Comparison of ENCODE assay signal across 12 cellular contexts in genomic region chr9:12813533-12813932, GRCh38. TPM values are rescaled to one million over a fixed set of nuclear protein-coding genes. Genes with fewer than 3 reads are reported as not detected.
DNase-seq lines count a peak whose midpoint lies in the region; ATAC-seq, FAIRE-seq and TF ChIP-seq lines count a peak whose summit lies in the region.
"Had no signal": no experiment of that assay in that cellular context is flagged by ENCODE, and none has a peak within 500 bp of the region (broad histone marks: within the 10 kb centered on the region; RNA-seq: fewer than 3 reads in every experiment).

No MANE protein-coding gene starts in this region.

- no peak for TF ChIP-seq POLR2A in gastroesophageal sphincter (IDR thresholded peaks at IDR 0.05)

- no peak for TF ChIP-seq EP300 in gastroesophageal sphincter (IDR thresholded peaks at IDR 0.05)

- H3K27me3 ChIP-seq in adipocyte (replicated peaks; ENCODE audit: control insufficient read depth, insufficient read depth, low read length) = no peaks in the 10 kb centered on the region
- H3K27me3 ChIP-seq in gastroesophageal sphincter = no peaks in the 10 kb centered on the region
- H3K27me3 ChIP-seq: BLaER1, cardiac muscle cell had no signal

- H3K36me3 ChIP-seq in adipocyte (ENCODE audit: control insufficient read depth, insufficient read depth, low read length, severe bottlenecking) = peaks cover 14% of the 10 kb centered on the region
- H3K36me3 ChIP-seq in gastroesophageal sphincter = no peaks in the 10 kb centered on the region
- H3K36me3 ChIP-seq: BLaER1, cardiac muscle cell had no signal

- H3K4me1 ChIP-seq in adipocyte (ENCODE audit: control insufficient read depth, insufficient read depth, low read length) (peaks cover 62% of the 10 kb centered on the region), gastroesophageal sphincter (peaks cover 14 to 73% (median 15%) of the 10 kb centered on the region in 3 donors)
- H3K4me1 ChIP-seq: BLaER1 had no signal

- 88 to 100% methylated on average over 1 of the region's 1 CpG for WGBS in gastroesophageal sphincter (ENCODE audit: low coverage in 1 of 2), 2 donors

- H3K9ac ChIP-seq in adipocyte (ENCODE audit: low read length) = peak overlapping the region; percentile 73
- H3K9ac ChIP-seq: BLaER1 had no signal

- TF ChIP-seq CTCF in D721Med (IDR thresholded peaks at IDR 0.05; ENCODE audit: insufficient read depth, missing control alignments) = no peak
- TF ChIP-seq CTCF in gastroesophageal sphincter (IDR thresholded peaks at IDR 0.05) = no peak

- no peak for ATAC-seq in gastroesophageal sphincter
- ATAC-seq in GM18519 (IDR thresholded peaks at IDR 0.05; ENCODE audit: low FRiP score, unreplicated experiment) = no peak

- H3K9me3 ChIP-seq in adipocyte (ENCODE audit: control insufficient read depth, low read length) (peaks cover 3% of the 10 kb centered on the region), gastroesophageal sphincter (no peaks in the 10 kb centered on the region)
- H3K9me3 ChIP-seq: BLaER1 had no signal

- no peak for DNase-seq in D721Med (ENCODE audit: insufficient read length, low spot score)
- no peak for DNase-seq in adipocyte (ENCODE audit: low read depth)
- DNase-seq in skeletal muscle cell (ENCODE audit: low read depth) = no peak
- DNase-seq in central memory CD4-positive, alpha-beta T cell = no peak
- no peak for DNase-seq in activated gamma-delta T cell (lab: John Stamatoyannopoulos, UW)
- DNase-seq in NCI-H2227 (lab: John Stamatoyannopoulos, UW; ENCODE audit: unreplicated experiment) = no peak
- DNase-seq: activated CD4-positive, alpha-beta T cell treated with anti-CD3 and anti-CD28 coated beads for 48 hours; NK-92 treated with Interleukin-12 subunit alpha and Interleukin-12 subunit beta, amount 100 ng/mL, for 24 hours had no signal

- H3K27ac ChIP-seq in gastroesophageal sphincter = peak overlapping the region; percentile 73 to 84 (median 79)
- H3K27ac ChIP-seq: BLaER1, cardiac muscle cell had no signal

- peak overlapping the region; percentile 70 for H3K4me3 ChIP-seq in adipocyte (ENCODE audit: low read length)
- H3K4me3 ChIP-seq in gastroesophageal sphincter = no peak overlapping the region
- peak overlapping the region; percentile 25 for H3K4me3 ChIP-seq in skeletal muscle cell (ENCODE audit: low read depth, low read length)
- H3K4me3 ChIP-seq: BLaER1, cardiac muscle cell had no signal

- peak; percentile 46 for FAIRE-seq in D721Med (lab: Jason Lieb, UNC)

RNA-seq across cellular contexts. Expression of gene LURAP1L, which starts 38.7 kb away (rescaled TPM):
- 10 to 100 TPM; 13.7 to 29.6 (median 22.7) TPM for total RNA-seq in gastroesophageal sphincter

Comparison
In these comparisons a context has a peak if more than half of its experiments do, and no peak if none do; other contexts are left out.
1. H3K4me3 ChIP-seq: peak in adipocyte (single experiment) and skeletal muscle cell (single experiment); none in gastroesophageal sphincter (0 of 2).